Comparison of ENCODE assay signal across 18 cellular contexts in the genomic region with DNA sequence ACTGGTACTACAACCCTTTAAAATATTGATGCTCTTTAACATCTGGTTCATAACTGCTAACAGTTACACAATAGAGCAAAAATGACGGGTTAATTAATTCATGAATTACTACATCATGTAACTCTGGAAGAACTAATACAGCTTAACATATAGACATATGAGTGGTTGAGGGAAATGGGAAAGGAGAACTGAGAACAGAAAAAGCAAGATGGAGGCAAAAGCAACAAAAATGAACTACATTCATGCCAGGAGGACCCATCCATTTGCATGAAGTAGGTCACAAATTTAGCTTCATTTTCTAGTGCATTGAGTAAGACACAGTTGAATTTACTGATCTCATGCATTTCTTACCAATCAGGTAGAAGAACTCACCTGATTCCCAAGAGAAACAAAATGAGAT.
DNase-seq lines count a peak whose midpoint lies in the region; ATAC-seq, FAIRE-seq and TF ChIP-seq lines count a peak whose summit lies in the region.
"Had no signal": no experiment of that assay in that cellular context is flagged by ENCODE, and none has a peak within 500 bp of the region (broad histone marks: within the 10 kb centered on the region; RNA-seq: fewer than 3 reads in every experiment).

No MANE protein-coding gene starts in this region.

- H3K4me3 Mint-ChIP-seq in T-cell = no peak overlapping the region
- H3K4me3 Mint-ChIP-seq: activated naive CD4-positive, alpha-beta T cell treated with anti-CD3 and anti-CD28 coated beads, Interleukin-2, amount 10 ng/mL, durations not matched to agents 7 days and 5 days; nephron had no signal

- H3K9me3 ChIP-seq in ovary (no peaks in the 10 kb centered on the region), heart left ventricle (peaks cover 0 to 26% (median 6%) of the 10 kb centered on the region in 12 donors)
- H3K9me3 ChIP-seq: BLaER1, testis had no signal

- TF ChIP-seq CTCF in ovary (IDR thresholded peaks at IDR 0.05) = no peak
- no peak for TF ChIP-seq CTCF in heart left ventricle (IDR thresholded peaks at IDR 0.05)

- POLR2A ChIA-PET in T-cell (lab: Charles Lee) = no interaction called here

- H3K27me3 ChIP-seq in ovary = no peaks in the 10 kb centered on the region
- no peaks in the 10 kb centered on the region for H3K27me3 ChIP-seq in heart left ventricle
- H3K27me3 ChIP-seq: BLaER1, testis had no signal

- H3K27ac Mint-ChIP-seq in activated naive CD4-positive, alpha-beta T cell treated with anti-CD3 and anti-CD28 coated beads, Interleukin-2, amount 50 U/mL, for 72 hours = no peak overlapping the region
- no peak overlapping the region for H3K27ac Mint-ChIP-seq in T-cell
- H3K27ac Mint-ChIP-seq: activated naive CD4-positive, alpha-beta T cell treated with anti-CD3 and anti-CD28 coated beads, Interleukin-2, amount 10 ng/mL, durations not matched to agents 7 days and 5 days; nephron had no signal

- no peaks in the 10 kb centered on the region for H3K36me3 Mint-ChIP-seq in activated naive CD4-positive, alpha-beta T cell treated with anti-CD3 and anti-CD28 coated beads, Interleukin-2, amount 50 U/mL, for 72 hours
- peaks cover 4% of the 10 kb centered on the region for H3K36me3 Mint-ChIP-seq in T-cell
- H3K36me3 Mint-ChIP-seq: activated naive CD4-positive, alpha-beta T cell treated with anti-CD3 and anti-CD28 coated beads, Interleukin-2, amount 10 ng/mL, durations not matched to agents 7 days and 5 days had no signal

- intact Hi-C loops in ovary (cut with DNase I) (no loop called here), heart left ventricle (cut with DNase I) (no loop called here)

- TF ChIP-seq EP300 in ovary (IDR thresholded peaks at IDR 0.05) = no peak

- TF ChIP-seq POLR2A in ovary (IDR thresholded peaks at IDR 0.05) = no peak
- no peak for TF ChIP-seq POLR2A in heart left ventricle (IDR thresholded peaks at IDR 0.05)

- ATAC-seq in GM18907 (IDR thresholded peaks at IDR 0.05; ENCODE audit: unreplicated experiment) (peak; percentile 52), GM21825 (IDR thresholded peaks at IDR 0.05; ENCODE audit: unreplicated experiment) (peak; percentile 58), heart left ventricle (no peak), T-cell (replicated peaks in 1 of 4) (no peak)
- no peak for ATAC-seq in activated naive CD4-positive, alpha-beta T cell treated with anti-CD3 and anti-CD28 coated beads, Interleukin-2, amount 50 U/mL, for 72 hours

- FAIRE-seq in HTR-8/SVneo (lab: Jason Lieb, UNC) = peak; percentile 23
- FAIRE-seq: colon had no signal

- no peak overlapping the region for H3K27ac ChIP-seq in ovary
- H3K27ac ChIP-seq in heart left ventricle = no peak overlapping the region
- H3K27ac ChIP-seq: BLaER1, KMS-11, testis had no signal

- H3K27me3 Mint-ChIP-seq in T-cell = peaks cover 3 to 6% of the 10 kb centered on the region in 2 donors

- H3K4me1 ChIP-seq in ovary (ENCODE audit: insufficient read depth) (no peaks in the 10 kb centered on the region), heart left ventricle (peaks cover 0 to 8% (median 0%) of the 10 kb centered on the region in 12 donors)
- H3K4me1 ChIP-seq: BLaER1, testis had no signal

- H3K4me3 ChIP-seq in ovary (no peak overlapping the region), heart left ventricle (no peak overlapping the region)
- H3K4me3 ChIP-seq: BLaER1, smooth muscle cell, testis had no signal

- no peaks in the 10 kb centered on the region for H3K4me1 Mint-ChIP-seq in T-cell
- H3K4me1 Mint-ChIP-seq: activated naive CD4-positive, alpha-beta T cell treated with anti-CD3 and anti-CD28 coated beads, Interleukin-2, amount 10 ng/mL, durations not matched to agents 7 days and 5 days; nephron had no signal

- WGBS in ovary, 3 donors = 92 to 98% (median 95%) methylated on average over 1 of the region's 1 CpG
- 84 to 97% (median 85%) methylated on average over 1 of the region's 1 CpG for WGBS in heart left ventricle, 4 donors

- CTCF ChIA-PET in T-cell (lab: Charles Lee) = interaction anchor here in 1 of 2 donors (0.5 kb wide), 1 partner anchor 28 kb away, joined by 3 read pairs; no protein-coding TSS in a partner anchor

- DNase-seq in HTR-8/SVneo (ENCODE audit: insufficient read length, low spot score) (no peak), ovary (no peak), heart left ventricle (no peak), T-cell (no peak)
- no peak for DNase-seq in activated naive CD4-positive, alpha-beta T cell treated with anti-CD3 and anti-CD28 coated beads, Interleukin-2, amount 50 U/mL, for 72 hours (ENCODE audit: low spot score in 2 of 2)
- DNase-seq: activated CD4-positive, alpha-beta T cell treated with anti-CD3 and anti-CD28 coated beads, Interleukin-2, amount 50 U/mL, for 48 hours; activated naive CD4-positive, alpha-beta T cell treated with anti-CD3 and anti-CD28 coated beads, Interleukin-2, amount 10 ng/mL, durations not matched to agents 7 days and 5 days; DMS 273 treated with DMSO at 0.1 percent for 48 hours; mesenchymal stem cell; NCI-H1417; testis had no signal

- peaks cover 3 to 4% of the 10 kb centered on the region in 2 donors for H3K9me3 Mint-ChIP-seq in activated naive CD4-positive, alpha-beta T cell treated with anti-CD3 and anti-CD28 coated beads, Interleukin-2, amount 50 U/mL, for 72 hours
- H3K9me3 Mint-ChIP-seq in T-cell = peaks cover 0 to 5% (median 5%) of the 10 kb centered on the region in 3 donors

- H3K36me3 ChIP-seq in ovary = no peaks in the 10 kb centered on the region
- H3K36me3 ChIP-seq in heart left ventricle = no peaks in the 10 kb centered on the region
- H3K36me3 ChIP-seq: BLaER1 had no signal

Comparison
In these comparisons a context has a peak if more than half of its experiments do, and no peak if none do; other contexts are left out.
1. ATAC-seq: peak in GM18907 (single experiment) and GM21825 (single experiment); none in activated naive CD4-positive, alpha-beta T cell treated with anti-CD3 and anti-CD28 coated beads, Interleukin-2, amount 50 U/mL, for 72 hours (0 of 2), heart left ventricle (0 of 4) and T-cell (0 of 4).